18 cellular contexts compared by ENCODE assay signal in genomic region chr14:36773558-36773957, GRCh38.
DNase-seq lines count a peak whose midpoint lies in the region; ATAC-seq and TF ChIP-seq lines count a peak whose summit lies in the region.
"Had no signal": no experiment of that assay in that cellular context is flagged by ENCODE, and none has a peak within 500 bp of the region (broad histone marks: within the 10 kb centered on the region; RNA-seq: fewer than 3 reads in every experiment).

No MANE protein-coding gene starts in this region.

- BruUV-seq in MCF 10A (replicated peaks; lab: Mats Ljungman, UMichigan) = no TSS peak
- BruUV-seq in PC-3 (replicated peaks; lab: Mats Ljungman, UMichigan) = no TSS peak

- H3K9me2 ChIP-seq in PC-3 (replicated peaks; ENCODE audit: low read length) = no peaks in the 10 kb centered on the region

- H3K9me3 ChIP-seq in breast epithelium (no peaks in the 10 kb centered on the region), PC-3 (ENCODE audit: low read length) (no peaks in the 10 kb centered on the region), smooth muscle cell (replicated peaks; ENCODE audit: low read depth) (no peaks in the 10 kb centered on the region)
- H3K9me3 ChIP-seq: stomach had no signal

- H3K27me3 Mint-ChIP-seq in MCF 10A (ENCODE audit: insufficient read depth, unreplicated experiment) = no peaks in the 10 kb centered on the region
- H3K27me3 Mint-ChIP-seq: activated CD4-positive, alpha-beta T cell treated with anti-CD3 and anti-CD28 coated beads, Interleukin-2, amount 10 ng/mL, durations not matched to agents 7 days and 5 days; activated naive CD8-positive, alpha-beta T cell treated with anti-CD3 and anti-CD28 coated beads, Interleukin-2, amount 10 ng/mL, durations not matched to agents 7 days and 5 days; memory B cell had no signal

- H3K4me3 Mint-ChIP-seq in MCF 10A (ENCODE audit: unreplicated experiment) = no peak overlapping the region
- H3K4me3 Mint-ChIP-seq: activated CD4-positive, alpha-beta T cell treated with anti-CD3 and anti-CD28 coated beads, Interleukin-2, amount 10 ng/mL, durations not matched to agents 7 days and 5 days; activated naive CD8-positive, alpha-beta T cell treated with anti-CD3 and anti-CD28 coated beads, Interleukin-2, amount 10 ng/mL, durations not matched to agents 7 days and 5 days; CD4-positive, alpha-beta T cell; immature natural killer cell; memory B cell; nephron progenitor cell had no signal

- no peak overlapping the region for H3K27ac Mint-ChIP-seq in MCF 10A (ENCODE audit: low read depth, unreplicated experiment)
- H3K27ac Mint-ChIP-seq: activated CD4-positive, alpha-beta T cell treated with anti-CD3 and anti-CD28 coated beads, Interleukin-2, amount 10 ng/mL, durations not matched to agents 7 days and 5 days; activated naive CD8-positive, alpha-beta T cell treated with anti-CD3 and anti-CD28 coated beads, Interleukin-2, amount 10 ng/mL, durations not matched to agents 7 days and 5 days; CD4-positive, alpha-beta T cell; immature natural killer cell; memory B cell; nephron progenitor cell had no signal

- CTCF ChIA-PET in MCF 10A (lab: Yijun Ruan, JAX) = interaction anchor here (0.6 to 3.9 kb wide), 11 partner anchors 16 to 820 kb away, joined by 3 to 25 read pairs (median 4); no protein-coding TSS in a partner anchor
- CTCF ChIA-PET in PC-3 (lab: Charles Lee) = interaction anchor here (0.5 to 1.6 kb wide), 8 partner anchors 45 to 823 kb away, joined by 3 to 7 read pairs (median 4); no protein-coding TSS in a partner anchor

- peak; percentile 82 for ATAC-seq in PC-3

- H3K79me2 ChIP-seq in PC-3 (ENCODE audit: low read length) = no peaks in the 10 kb centered on the region
- no peaks in the 10 kb centered on the region for H3K79me2 ChIP-seq in smooth muscle cell (ENCODE audit: low read depth)

- no peak for TF ChIP-seq POLR2A in breast epithelium (IDR thresholded peaks at IDR 0.05)

- TF ChIP-seq CTCF in MCF 10A (IDR thresholded peaks at IDR 0.05; ENCODE audit: unreplicated experiment) = no peak
- no peak for TF ChIP-seq CTCF in breast epithelium (IDR thresholded peaks at IDR 0.05)
- no peak for TF ChIP-seq CTCF in PC-3 (conservative IDR thresholded peaks at IDR 0.05; ENCODE audit: low read depth, low read length)
- no peak for TF ChIP-seq CTCF in smooth muscle cell (IDR thresholded peaks at IDR 0.05; ENCODE audit: borderline replicate concordance, insufficient read depth, poor library complexity, severe bottlenecking)

- peaks cover under 1% of the 10 kb centered on the region for H3K4me1 Mint-ChIP-seq in MCF 10A (ENCODE audit: insufficient read depth, unreplicated experiment)
- H3K4me1 Mint-ChIP-seq: activated CD4-positive, alpha-beta T cell treated with anti-CD3 and anti-CD28 coated beads, Interleukin-2, amount 10 ng/mL, durations not matched to agents 7 days and 5 days; activated naive CD8-positive, alpha-beta T cell treated with anti-CD3 and anti-CD28 coated beads, Interleukin-2, amount 10 ng/mL, durations not matched to agents 7 days and 5 days; immature natural killer cell; memory B cell had no signal

- H3K36me3 Mint-ChIP-seq in MCF 10A (ENCODE audit: insufficient read depth, unreplicated experiment) = no peaks in the 10 kb centered on the region
- H3K36me3 Mint-ChIP-seq: activated naive CD8-positive, alpha-beta T cell treated with anti-CD3 and anti-CD28 coated beads, Interleukin-2, amount 10 ng/mL, durations not matched to agents 7 days and 5 days; memory B cell had no signal

- DNase-seq in MCF 10A (ENCODE audit: unreplicated experiment) = peak; percentile 30
- DNase-seq in breast epithelium (ENCODE audit: low spot score in 2 of 2) = no peak
- peak; percentile 66 for DNase-seq in PC-3
- DNase-seq in epithelial cell of prostate (ENCODE audit: low read depth, low spot score) = no peak
- DNase-seq in smooth muscle cell (lab: John Stamatoyannopoulos, UW; ENCODE audit: unreplicated experiment) = no peak
- DNase-seq in germinal center (ENCODE audit: low spot score) = no peak
- DNase-seq in iPS-NIHi7 (ENCODE audit: extremely low spot score) = no peak
- DNase-seq in DMS114 treated with DMSO at 0.1 percent for 48 hours (lab: John Stamatoyannopoulos, UW; ENCODE audit: unreplicated experiment) = no peak
- DNase-seq: 8988T; activated CD4-positive, alpha-beta T cell treated with anti-CD3 and anti-CD28 coated beads, Interleukin-2, amount 10 ng/mL, durations not matched to agents 7 days and 5 days; activated naive CD8-positive, alpha-beta T cell treated with anti-CD3 and anti-CD28 coated beads, Interleukin-2, amount 10 ng/mL, durations not matched to agents 7 days and 5 days; CD4-positive, alpha-beta T cell; immature natural killer cell; NCI-H1694; nephron progenitor cell; stomach had no signal

- H3K36me3 ChIP-seq in breast epithelium (no peaks in the 10 kb centered on the region), PC-3 (ENCODE audit: low read depth, low read length) (no peaks in the 10 kb centered on the region), smooth muscle cell (ENCODE audit: low read depth) (no peaks in the 10 kb centered on the region)
- H3K36me3 ChIP-seq: stomach had no signal

- H3K27ac ChIP-seq in breast epithelium = no peak overlapping the region
- H3K27ac ChIP-seq in PC-3 (ENCODE audit: low read length) = no peak overlapping the region
- H3K27ac ChIP-seq in epithelial cell of prostate = peak overlapping the region; percentile 0
- H3K27ac ChIP-seq in smooth muscle cell (ENCODE audit: low read depth) = peak overlapping the region; percentile 31
- H3K27ac ChIP-seq: HL-60, stomach had no signal

- H3K4me1 ChIP-seq in breast epithelium = no peaks in the 10 kb centered on the region
- peaks cover 15% of the 10 kb centered on the region for H3K4me1 ChIP-seq in PC-3 (ENCODE audit: insufficient read depth, low read length)
- no peaks in the 10 kb centered on the region for H3K4me1 ChIP-seq in smooth muscle cell (ENCODE audit: low read depth)
- H3K4me1 ChIP-seq: stomach had no signal

- H3K27me3 ChIP-seq in breast epithelium (no peaks in the 10 kb centered on the region), PC-3 (ENCODE audit: low read length) (no peaks in the 10 kb centered on the region), smooth muscle cell (ENCODE audit: low read depth) (no peaks in the 10 kb centered on the region)
- H3K27me3 ChIP-seq: stomach had no signal

- H3K4me3 ChIP-seq in breast epithelium (no peak overlapping the region), PC-3 (ENCODE audit: low read length) (no peak overlapping the region), smooth muscle cell (no peak overlapping the region)
- H3K4me3 ChIP-seq: stomach had no signal

- no peaks in the 10 kb centered on the region for H3K9me3 Mint-ChIP-seq in MCF 10A (ENCODE audit: unreplicated experiment)

- POLR2A ChIA-PET in MCF 10A (lab: Yijun Ruan, JAX) (interaction anchor here (1.0 kb wide), 1 partner anchor 169 kb away, joined by 3 read pairs; no protein-coding TSS in a partner anchor), PC-3 (lab: Charles Lee; ENCODE audit: unreplicated experiment) (no interaction called here)

- H3K4me2 ChIP-seq in PC-3 (ENCODE audit: low read length) (peak overlapping the region; percentile 23), smooth muscle cell (peak overlapping the region; percentile 20)

- H2AFZ ChIP-seq in PC-3 (ENCODE audit: low read length) (no peak overlapping the region), smooth muscle cell (ENCODE audit: low read depth) (no peak overlapping the region)

- no peaks in the 10 kb centered on the region for H3F3A ChIP-seq in PC-3 (ENCODE audit: low read length, unreplicated experiment)
- H3F3A ChIP-seq in smooth muscle cell (ENCODE audit: low read depth) = peaks cover 4% of the 10 kb centered on the region

- no peak overlapping the region for H3K9ac ChIP-seq in PC-3 (ENCODE audit: low read length)
- no peak overlapping the region for H3K9ac ChIP-seq in smooth muscle cell (ENCODE audit: low read depth)

- 49% methylated on average over 3 of the region's 3 CpGs for WGBS in smooth muscle cell (ENCODE audit: low lambda C conversion rate)

- intact Hi-C loops in MCF 10A (cut with micrococcal nuclease) = loop anchor here (1.0 to 2.0 kb wide), 3 partner anchors 169 to 375 kb away; no protein-coding TSS in a partner anchor
- intact Hi-C loops in breast epithelium (cut with DNase I; ENCODE audit: low total_unique reads) = no loop called here
- intact Hi-C loops in PC-3 (cut with micrococcal nuclease) = loop anchor here (1.0 kb wide), 3 partner anchors 169 to 344 kb away; no protein-coding TSS in a partner anchor

- H4K20me1 ChIP-seq in PC-3 (ENCODE audit: low read length) = no peaks in the 10 kb centered on the region
- H4K20me1 ChIP-seq in smooth muscle cell (ENCODE audit: low read depth) = no peaks in the 10 kb centered on the region

Comparison
In these comparisons a context has a peak if more than half of its experiments do, and no peak if none do; other contexts are left out.
1. DNase-seq: peak in MCF 10A (single experiment) and PC-3 (single experiment); none in breast epithelium (0 of 2), epithelial cell of prostate (single experiment), smooth muscle cell (single experiment), germinal center (single experiment), iPS-NIHi7 (single experiment) and DMS114 treated with DMSO at 0.1 percent for 48 hours (single experiment).
2. H3K27ac ChIP-seq: peak in epithelial cell of prostate (single experiment) and smooth muscle cell (single experiment); none in breast epithelium (0 of 2) and PC-3 (single experiment).